In genomic region chr14:26917086-26917485, GRCh38 we compare ENCODE assay signal across 8 cellular contexts.
A peak's percentile ranks its signal among the peaks of the same experiment; 100 is the strongest.
DNase-seq lines count a peak whose midpoint lies in the region; ATAC-seq and TF ChIP-seq lines count a peak whose summit lies in the region.
"Had no signal": no experiment of that assay in that cellular context is flagged by ENCODE, and none has a peak within 500 bp of the region (broad histone marks: within the 10 kb centered on the region; RNA-seq: fewer than 3 reads in every experiment).

No MANE protein-coding gene starts in this region.

- no peak for TF ChIP-seq POLR2A in heart left ventricle (IDR thresholded peaks at IDR 0.05)

- H3K27ac ChIP-seq in RWPE2 (ENCODE audit: poor library complexity, severe bottlenecking) (no peak overlapping the region), heart left ventricle (peak overlapping the region in 5 of 12 donors; percentile 5 to 49 (median 44)), subcutaneous abdominal adipose tissue (ENCODE audit: low read depth, low read length) (peak overlapping the region; percentile 50)
- H3K27ac ChIP-seq: epithelial cell of prostate had no signal

- TF ChIP-seq CTCF in HFF-Myc (IDR thresholded peaks at IDR 0.05; ENCODE audit: low read depth, low read length, missing control alignments) (peak; percentile 40), RWPE2 (IDR thresholded peaks at IDR 0.05; ENCODE audit: poor library complexity, severe bottlenecking) (peak; percentile 61), heart left ventricle (IDR thresholded peaks at IDR 0.05) (peak in 9 of 12 donors; percentile 6 to 56 (median 31))

- H3K27me3 ChIP-seq in RWPE2 (ENCODE audit: insufficient read depth, poor library complexity, severe bottlenecking): peaks cover 25% of the 10 kb centered on the region
- H3K27me3 ChIP-seq in heart left ventricle: no peaks in the 10 kb centered on the region
- H3K27me3 ChIP-seq in subcutaneous abdominal adipose tissue (ENCODE audit: control insufficient read depth in 5 of 5, insufficient read depth in 4 of 5, low read length in 5 of 5): no peaks in the 10 kb centered on the region

- ATAC-seq in RWPE2 (ENCODE audit: low read depth) (0 out of 3 replicates have a peak, but pooled peaks have one; percentile 36), heart left ventricle (peak; percentile 71 to 92 (median 82))

- DNase-seq in HFF-Myc (ENCODE audit: extremely low read depth, low read depth) (peak; percentile 11), RWPE2 (ENCODE audit: low spot score) (no peak), heart left ventricle (no peak), MV-4-11 (lab: John Stamatoyannopoulos, UW) (no peak), amniotic stem cell (lab: John Stamatoyannopoulos, UW) (no peak), CD1c-positive myeloid dendritic cell (ENCODE audit: extremely low spot score) (no peak)

- H3K4me1 ChIP-seq in RWPE2 (ENCODE audit: insufficient read depth, poor library complexity, severe bottlenecking): no peaks in the 10 kb centered on the region
- H3K4me1 ChIP-seq in heart left ventricle: no peaks in the 10 kb centered on the region
- H3K4me1 ChIP-seq in subcutaneous abdominal adipose tissue (ENCODE audit: control insufficient read depth in 5 of 5, insufficient read depth in 5 of 5, low read length in 5 of 5): peaks cover 0 to 8% (median 4%) of the 10 kb centered on the region in 5 donors

- WGBS in heart left ventricle, 4 donors: 3 to 10% (median 8%) methylated on average over 1 of the region's 1 CpG

- intact Hi-C loops in heart left ventricle (cut with DNase I): loop anchor here in 1 of 10 donors (5.0 kb wide), 1 partner anchor 320 kb away; the partner anchor contains the start of gene NOVA1

- H3K36me3 ChIP-seq in RWPE2 (ENCODE audit: low read depth) (no peaks in the 10 kb centered on the region), heart left ventricle (no peaks in the 10 kb centered on the region), subcutaneous abdominal adipose tissue (ENCODE audit: control insufficient read depth in 5 of 5, insufficient read depth in 5 of 5, low read length in 5 of 5) (no peaks in the 10 kb centered on the region)

- H3K9me3 ChIP-seq in RWPE2 (ENCODE audit: severe bottlenecking) (no peaks in the 10 kb centered on the region), heart left ventricle (peaks cover 0 to 2% (median 0%) of the 10 kb centered on the region in 12 donors), subcutaneous abdominal adipose tissue (ENCODE audit: control insufficient read depth in 5 of 5, low read length in 5 of 5) (peaks cover 0 to 2% (median 0%) of the 10 kb centered on the region in 5 donors)

- H3K4me3 ChIP-seq in HFF-Myc (replicated peaks; ENCODE audit: low read depth, low read length): no peak overlapping the region
- no peak overlapping the region for H3K4me3 ChIP-seq in RWPE2 (ENCODE audit: severe bottlenecking)
- no peak overlapping the region for H3K4me3 ChIP-seq in heart left ventricle
- H3K4me3 ChIP-seq in subcutaneous abdominal adipose tissue (ENCODE audit: low read depth in 1 of 5, low read length in 5 of 5): no peak overlapping the region

- H3K9ac ChIP-seq in subcutaneous abdominal adipose tissue (ENCODE audit: low read length in 5 of 5): peak overlapping the region in 1 of 5 donors; percentile 70
